Comparison of ENCODE assay signal across 1 cellular context in the genomic region with DNA sequence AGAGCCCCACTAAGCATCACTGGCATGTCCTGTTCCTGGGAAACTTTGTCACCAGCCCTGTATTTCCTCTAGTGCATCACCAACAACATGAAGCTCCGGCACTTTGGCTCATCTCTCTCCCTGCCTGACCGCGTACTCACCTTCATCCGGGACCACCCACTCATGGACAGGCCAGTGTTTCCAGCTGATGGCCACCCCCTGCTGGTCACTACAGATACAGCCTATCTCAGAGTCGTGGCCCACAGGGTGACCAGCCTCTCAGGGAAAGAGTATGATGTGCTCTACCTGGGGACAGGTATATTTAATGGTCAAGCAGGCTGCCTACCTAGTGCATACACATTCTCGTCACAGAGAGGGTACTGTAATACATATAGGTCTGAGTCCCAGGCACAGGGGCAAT.
TF ChIP-seq lines count a peak whose summit lies in the region.

No MANE protein-coding gene starts in this region.

TF ChIP-seq in H1, 55 proteins besides CTCF, POLR2A, EP300 and RAD21:
- no peak for TF ChIP-seq GTF2F1 (IDR thresholded peaks at IDR 0.05; ENCODE audit: borderline replicate concordance, low read depth, low read length)
- TF ChIP-seq, protein P1, sequence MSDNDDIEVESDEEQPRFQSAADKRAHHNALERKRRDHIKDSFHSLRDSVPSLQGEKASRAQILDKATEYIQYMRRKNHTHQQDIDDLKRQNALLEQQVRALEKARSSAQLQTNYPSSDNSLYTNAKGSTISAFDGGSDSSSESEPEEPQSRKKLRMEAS (IDR thresholded peaks at IDR 0.05) = no peak
- TF ChIP-seq BACH1 (IDR thresholded peaks at IDR 0.05; ENCODE audit: low read length) = no peak
- no peak for TF ChIP-seq HDAC6 (IDR thresholded peaks at IDR 0.05; ENCODE audit: low read depth, low read length)
- TF ChIP-seq, protein P2, sequence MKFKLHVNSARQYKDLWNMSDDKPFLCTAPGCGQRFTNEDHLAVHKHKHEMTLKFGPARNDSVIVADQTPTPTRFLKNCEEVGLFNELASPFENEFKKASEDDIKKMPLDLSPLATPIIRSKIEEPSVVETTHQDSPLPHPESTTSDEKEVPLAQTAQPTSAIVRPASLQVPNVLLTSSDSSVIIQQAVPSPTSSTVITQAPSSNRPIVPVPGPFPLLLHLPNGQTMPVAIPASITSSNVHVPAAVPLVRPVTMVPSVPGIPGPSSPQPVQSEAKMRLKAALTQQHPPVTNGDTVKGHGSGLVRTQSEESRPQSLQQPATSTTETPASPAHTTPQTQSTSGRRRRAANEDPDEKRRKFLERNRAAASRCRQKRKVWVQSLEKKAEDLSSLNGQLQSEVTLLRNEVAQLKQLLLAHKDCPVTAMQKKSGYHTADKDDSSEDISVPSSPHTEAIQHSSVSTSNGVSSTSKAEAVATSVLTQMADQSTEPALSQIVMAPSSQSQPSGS (IDR thresholded peaks at IDR 0.05; ENCODE audit: low read length) = no peak
- TF ChIP-seq CBX8 (IDR thresholded peaks at IDR 0.05; ENCODE audit: borderline replicate concordance, low read depth, low read length) = no peak
- no peak for TF ChIP-seq RNF2 (IDR thresholded peaks at IDR 0.05; ENCODE audit: borderline replicate concordance, low read depth, low read length, missing control alignments, poor library complexity, severe bottlenecking)
- no peak for TF ChIP-seq TCF12 (IDR thresholded peaks at IDR 0.05; ENCODE audit: low read depth, low read length)
- TF ChIP-seq TAF1 (IDR thresholded peaks at IDR 0.05; ENCODE audit: low read depth, low read length) = no peak
- TF ChIP-seq SIX5 (IDR thresholded peaks at IDR 0.05; ENCODE audit: low read depth, low read length) = no peak
- TF ChIP-seq SIN3A (conservative IDR thresholded peaks at IDR 0.05 in 1 of 2, IDR thresholded peaks at IDR 0.05 in 1 of 2; ENCODE audit: low read depth in 1 of 2, low read length in 2 of 2) = no peak
- TF ChIP-seq TAF7 (optimal IDR thresholded peaks at IDR 0.05; ENCODE audit: borderline replicate concordance, low read depth, low read length) = no peak
- TF ChIP-seq KDM5A (IDR thresholded peaks at IDR 0.05; ENCODE audit: low read length) = no peak
- no peak for TF ChIP-seq PHF8 (conservative IDR thresholded peaks at IDR 0.05; ENCODE audit: low read depth, low read length)
- TF ChIP-seq RBBP5 (IDR thresholded peaks at IDR 0.05; ENCODE audit: borderline replicate concordance, low read depth, low read length) = no peak
- TF ChIP-seq, protein P3, sequence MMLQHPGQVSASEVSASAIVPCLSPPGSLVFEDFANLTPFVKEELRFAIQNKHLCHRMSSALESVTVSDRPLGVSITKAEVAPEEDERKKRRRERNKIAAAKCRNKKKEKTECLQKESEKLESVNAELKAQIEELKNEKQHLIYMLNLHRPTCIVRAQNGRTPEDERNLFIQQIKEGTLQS (IDR thresholded peaks at IDR 0.05; ENCODE audit: insufficient read depth, low read depth, low read length) = no peak
- TF ChIP-seq SUZ12 (IDR thresholded peaks at IDR 0.05; ENCODE audit: low read length) = no peak
- no peak for TF ChIP-seq BRCA1 (IDR thresholded peaks at IDR 0.05; ENCODE audit: low read depth, low read length)
- TF ChIP-seq, protein P4, sequence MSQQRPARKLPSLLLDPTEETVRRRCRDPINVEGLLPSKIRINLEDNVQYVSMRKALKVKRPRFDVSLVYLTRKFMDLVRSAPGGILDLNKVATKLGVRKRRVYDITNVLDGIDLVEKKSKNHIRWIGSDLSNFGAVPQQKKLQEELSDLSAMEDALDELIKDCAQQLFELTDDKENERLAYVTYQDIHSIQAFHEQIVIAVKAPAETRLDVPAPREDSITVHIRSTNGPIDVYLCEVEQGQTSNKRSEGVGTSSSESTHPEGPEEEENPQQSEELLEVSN (IDR thresholded peaks at IDR 0.05) = no peak
- no peak for TF ChIP-seq EGR1 (IDR thresholded peaks at IDR 0.05; ENCODE audit: borderline replicate concordance, low read depth, low read length)
TF ChIP-seq in H1: peak in this region for 0.
